Comparison of ENCODE assay signal across 2 cellular contexts in the genomic region with DNA sequence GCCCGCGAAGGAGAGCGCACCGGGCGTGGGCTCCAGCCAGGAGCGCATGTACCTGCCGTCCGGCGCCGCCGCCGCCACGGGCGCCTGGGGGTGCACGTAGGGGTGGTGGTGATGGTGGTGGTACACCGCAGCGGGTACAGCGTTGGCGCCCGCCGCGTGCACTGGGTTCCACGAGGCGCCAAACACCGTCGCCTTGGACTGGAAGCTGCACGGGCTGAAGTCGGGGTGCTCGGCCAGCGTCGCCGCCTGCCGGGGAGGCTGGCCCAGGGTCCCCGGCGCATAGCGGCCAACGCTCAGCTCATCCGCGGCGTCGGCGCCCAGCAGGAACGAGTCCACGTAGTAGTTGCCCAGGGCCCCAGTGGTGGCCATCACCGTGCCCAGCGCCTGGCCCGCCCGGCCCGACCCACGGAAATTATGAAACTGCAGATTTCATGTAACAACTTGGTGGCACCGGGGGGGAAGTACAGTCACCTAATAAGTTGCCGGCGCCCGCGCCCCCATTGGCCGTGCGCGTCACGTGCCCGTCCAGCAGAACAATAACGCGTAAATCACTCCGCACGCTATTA.
TF ChIP-seq lines count a peak whose summit lies in the region.

A gene (minus strand): TSS at position 449 of the 566 bp plus-strand sequence. CDS start 80 bp downstream, at position 369.

TF ChIP-seq in SK-N-SH, 30 proteins besides CTCF, POLR2A, EP300 and RAD21 (continued from another document):
- TF ChIP-seq, protein P1, sequence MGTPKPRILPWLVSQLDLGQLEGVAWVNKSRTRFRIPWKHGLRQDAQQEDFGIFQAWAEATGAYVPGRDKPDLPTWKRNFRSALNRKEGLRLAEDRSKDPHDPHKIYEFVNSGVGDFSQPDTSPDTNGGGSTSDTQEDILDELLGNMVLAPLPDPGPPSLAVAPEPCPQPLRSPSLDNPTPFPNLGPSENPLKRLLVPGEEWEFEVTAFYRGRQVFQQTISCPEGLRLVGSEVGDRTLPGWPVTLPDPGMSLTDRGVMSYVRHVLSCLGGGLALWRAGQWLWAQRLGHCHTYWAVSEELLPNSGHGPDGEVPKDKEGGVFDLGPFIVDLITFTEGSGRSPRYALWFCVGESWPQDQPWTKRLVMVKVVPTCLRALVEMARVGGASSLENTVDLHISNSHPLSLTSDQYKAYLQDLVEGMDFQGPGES (IDR thresholded peaks at IDR 0.05; ENCODE audit: low read depth, low read length): no peak

TF ChIP-seq in SK-N-SH treated with all-trans-retinoic acid at 6 μM for 48 hours, 23 proteins besides CTCF, POLR2A, EP300 and RAD21 (continued from another document):
- TF ChIP-seq, protein P2, sequence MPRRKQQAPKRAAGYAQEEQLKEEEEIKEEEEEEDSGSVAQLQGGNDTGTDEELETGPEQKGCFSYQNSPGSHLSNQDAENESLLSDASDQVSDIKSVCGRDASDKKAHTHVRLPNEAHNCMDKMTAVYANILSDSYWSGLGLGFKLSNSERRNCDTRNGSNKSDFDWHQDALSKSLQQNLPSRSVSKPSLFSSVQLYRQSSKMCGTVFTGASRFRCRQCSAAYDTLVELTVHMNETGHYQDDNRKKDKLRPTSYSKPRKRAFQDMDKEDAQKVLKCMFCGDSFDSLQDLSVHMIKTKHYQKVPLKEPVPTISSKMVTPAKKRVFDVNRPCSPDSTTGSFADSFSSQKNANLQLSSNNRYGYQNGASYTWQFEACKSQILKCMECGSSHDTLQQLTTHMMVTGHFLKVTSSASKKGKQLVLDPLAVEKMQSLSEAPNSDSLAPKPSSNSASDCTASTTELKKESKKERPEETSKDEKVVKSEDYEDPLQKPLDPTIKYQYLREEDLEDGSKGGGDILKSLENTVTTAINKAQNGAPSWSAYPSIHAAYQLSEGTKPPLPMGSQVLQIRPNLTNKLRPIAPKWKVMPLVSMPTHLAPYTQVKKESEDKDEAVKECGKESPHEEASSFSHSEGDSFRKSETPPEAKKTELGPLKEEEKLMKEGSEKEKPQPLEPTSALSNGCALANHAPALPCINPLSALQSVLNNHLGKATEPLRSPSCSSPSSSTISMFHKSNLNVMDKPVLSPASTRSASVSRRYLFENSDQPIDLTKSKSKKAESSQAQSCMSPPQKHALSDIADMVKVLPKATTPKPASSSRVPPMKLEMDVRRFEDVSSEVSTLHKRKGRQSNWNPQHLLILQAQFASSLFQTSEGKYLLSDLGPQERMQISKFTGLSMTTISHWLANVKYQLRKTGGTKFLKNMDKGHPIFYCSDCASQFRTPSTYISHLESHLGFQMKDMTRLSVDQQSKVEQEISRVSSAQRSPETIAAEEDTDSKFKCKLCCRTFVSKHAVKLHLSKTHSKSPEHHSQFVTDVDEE (CRISPR knock-in tag; IDR thresholded peaks at IDR 0.05): no peak
- no peak for TF ChIP-seq ARNTL (CRISPR knock-in tag; IDR thresholded peaks at IDR 0.05; ENCODE audit: borderline replicate concordance, low read depth)
- no peak for TF ChIP-seq SNAI2 (CRISPR knock-in tag; IDR thresholded peaks at IDR 0.05)
- TF ChIP-seq GLIS3 (CRISPR knock-in tag; IDR thresholded peaks at IDR 0.05): no peak
- TF ChIP-seq TCF4 (CRISPR knock-in tag; IDR thresholded peaks at IDR 0.05; ENCODE audit: borderline replicate concordance): no peak
- TF ChIP-seq ZFP30 (CRISPR knock-in tag; IDR thresholded peaks at IDR 0.05): no peak
- TF ChIP-seq ESRRG (CRISPR knock-in tag; IDR thresholded peaks at IDR 0.05): no peak
- no peak for TF ChIP-seq ZNF70 (CRISPR knock-in tag; IDR thresholded peaks at IDR 0.05)
- no peak for TF ChIP-seq BACH2 (CRISPR knock-in tag; IDR thresholded peaks at IDR 0.05; ENCODE audit: borderline replicate concordance)
- no peak for TF ChIP-seq ZFP3 (CRISPR knock-in tag; IDR thresholded peaks at IDR 0.05)
- TF ChIP-seq RARB (CRISPR knock-in tag; IDR thresholded peaks at IDR 0.05): no peak
